1 cellular context compared by ENCODE assay signal in genomic region chr11:69427906-69428880, GRCh38.
A peak's percentile ranks its signal among the peaks of the same experiment; 100 is the strongest.
TF ChIP-seq lines count a peak whose summit lies in the region.

No MANE protein-coding gene starts in this region.

TF ChIP-seq in HepG2, 621 proteins besides CTCF, POLR2A, EP300 and RAD21 (continued from another document):
- TF ChIP-seq HOXD1 (CRISPR knock-in tag; IDR thresholded peaks at IDR 0.05) (no peak), KDM2A (CRISPR knock-in tag; IDR thresholded peaks at IDR 0.05; ENCODE audit: borderline replicate concordance, low read depth) (no peak), IRF2 (CRISPR knock-in tag; IDR thresholded peaks at IDR 0.05) (no peak), TP53 (CRISPR knock-in tag; conservative IDR thresholded peaks at IDR 0.05) (no peak), SMAD3 (CRISPR knock-in tag; IDR thresholded peaks at IDR 0.05) (no peak), ZBTB34 (CRISPR knock-in tag; IDR thresholded peaks at IDR 0.05) (0 out of 2 replicates have a peak, but pooled peaks have one; percentile 43), ZNF33A (CRISPR knock-in tag; IDR thresholded peaks at IDR 0.05; ENCODE audit: borderline replicate concordance) (no peak), ZNF768 (CRISPR knock-in tag; IDR thresholded peaks at IDR 0.05) (peak; percentile 99), ZNF672 (CRISPR knock-in tag; IDR thresholded peaks at IDR 0.05) (no peak), ZNF761 (CRISPR knock-in tag; conservative IDR thresholded peaks at IDR 0.05) (no peak), ELF4 (CRISPR knock-in tag; IDR thresholded peaks at IDR 0.05; ENCODE audit: borderline replicate concordance) (no peak), ZNF850 (CRISPR knock-in tag; conservative IDR thresholded peaks at IDR 0.05) (no peak), ZBTB21 (CRISPR knock-in tag; IDR thresholded peaks at IDR 0.05) (no peak), CBX2 (IDR thresholded peaks at IDR 0.05; ENCODE audit: low read depth, low read length) (no peak), CBX2 (CRISPR knock-in tag; IDR thresholded peaks at IDR 0.05; ENCODE audit: low read depth) (no peak), ZBTB8A (CRISPR knock-in tag; IDR thresholded peaks at IDR 0.05; ENCODE audit: borderline replicate concordance, low read depth) (no peak), SALL2 (CRISPR knock-in tag; IDR thresholded peaks at IDR 0.05) (no peak), NCOR1 (IDR thresholded peaks at IDR 0.05; ENCODE audit: borderline replicate concordance, low read length) (no peak), NFE2 (CRISPR knock-in tag; IDR thresholded peaks at IDR 0.05) (no peak), MAF1 (CRISPR knock-in tag; IDR thresholded peaks at IDR 0.05; ENCODE audit: borderline replicate concordance) (no peak), ARID2 (CRISPR knock-in tag; IDR thresholded peaks at IDR 0.05; ENCODE audit: borderline replicate concordance) (no peak), PHF8 (CRISPR knock-in tag; IDR thresholded peaks at IDR 0.05) (peak; percentile 11; the same call in 1 of the 2 replicates), JUND (CRISPR knock-in tag; IDR thresholded peaks at IDR 0.05) (no peak), ZSCAN12 (CRISPR knock-in tag; IDR thresholded peaks at IDR 0.05) (no peak), ZNF577 (CRISPR knock-in tag; IDR thresholded peaks at IDR 0.05; ENCODE audit: borderline replicate concordance, low read depth) (no peak), ZNF333 (CRISPR knock-in tag; IDR thresholded peaks at IDR 0.05; ENCODE audit: borderline replicate concordance) (no peak), BRD4 (CRISPR knock-in tag; IDR thresholded peaks at IDR 0.05) (no peak), CC2D1A (CRISPR knock-in tag; IDR thresholded peaks at IDR 0.05) (no peak), ZMYM3 (CRISPR knock-in tag; IDR thresholded peaks at IDR 0.05) (peak; percentile 89), ZNF496 (CRISPR knock-in tag; IDR thresholded peaks at IDR 0.05; ENCODE audit: insufficient replicate concordance) (no peak), GABPB1 (CRISPR knock-in tag; IDR thresholded peaks at IDR 0.05) (no peak), MTA1 (CRISPR knock-in tag; IDR thresholded peaks at IDR 0.05; ENCODE audit: borderline replicate concordance) (no peak), HMGXB3 (CRISPR knock-in tag; IDR thresholded peaks at IDR 0.05; ENCODE audit: borderline replicate concordance) (no peak), JUN (CRISPR knock-in tag; IDR thresholded peaks at IDR 0.05) (no peak), ZNF354B (CRISPR knock-in tag; IDR thresholded peaks at IDR 0.05) (no peak), ZNF780A (CRISPR knock-in tag; IDR thresholded peaks at IDR 0.05) (no peak), CHCHD3 (CRISPR knock-in tag; IDR thresholded peaks at IDR 0.05) (no peak), THAP11 (CRISPR knock-in tag; IDR thresholded peaks at IDR 0.05) (peak; percentile 7; the same call in 1 of the 2 replicates), ZNF30 (CRISPR knock-in tag; IDR thresholded peaks at IDR 0.05) (no peak), TEAD2 (CRISPR knock-in tag; IDR thresholded peaks at IDR 0.05) (no peak), RXRB (CRISPR knock-in tag; IDR thresholded peaks at IDR 0.05; ENCODE audit: borderline replicate concordance) (no peak), KAT7 (CRISPR knock-in tag; IDR thresholded peaks at IDR 0.05; ENCODE audit: borderline replicate concordance) (0 out of 2 replicates have a peak, but pooled peaks have one; percentile 13), MEIS2 (CRISPR knock-in tag; IDR thresholded peaks at IDR 0.05) (no peak), MAFG (CRISPR knock-in tag; IDR thresholded peaks at IDR 0.05) (no peak), ADNP (CRISPR knock-in tag; IDR thresholded peaks at IDR 0.05) (peak; percentile 16; the same call in 1 of the 2 replicates), NAIF1 (CRISPR knock-in tag; IDR thresholded peaks at IDR 0.05; ENCODE audit: borderline replicate concordance) (no peak), ZNF160 (CRISPR knock-in tag; IDR thresholded peaks at IDR 0.05) (no peak), REL (CRISPR knock-in tag; conservative IDR thresholded peaks at IDR 0.05) (no peak), ZNF740 (CRISPR knock-in tag; IDR thresholded peaks at IDR 0.05) (no peak), ZNF629 (CRISPR knock-in tag; conservative IDR thresholded peaks at IDR 0.05) (peak; percentile 88), ZNF350 (CRISPR knock-in tag; IDR thresholded peaks at IDR 0.05; ENCODE audit: borderline replicate concordance, low read depth) (no peak)
